Comparison of ENCODE assay signal across 16 cellular contexts in genomic region chr13:31880849-31881494, GRCh38.
DNase-seq lines count a peak whose midpoint lies in the region; ATAC-seq, FAIRE-seq and TF ChIP-seq lines count a peak whose summit lies in the region.
"Had no signal": no experiment of that assay in that cellular context is flagged by ENCODE, and none has a peak within 500 bp of the region (broad histone marks: within the 10 kb centered on the region; RNA-seq: fewer than 3 reads in every experiment).

No MANE protein-coding gene starts in this region.

- H2AFZ ChIP-seq in MM.1S (ENCODE audit: low read length) (no peak overlapping the region), PC-3 (ENCODE audit: low read length) (no peak overlapping the region)

- intact Hi-C loops in PC-3 (cut with micrococcal nuclease), result no loop called here

- TF ChIP-seq CTCF in MM.1S (IDR thresholded peaks at IDR 0.05; ENCODE audit: low read length), result no peak
- no peak for TF ChIP-seq CTCF in fibroblast of the aortic adventitia (IDR thresholded peaks at IDR 0.05; ENCODE audit: insufficient read depth, low read length)
- TF ChIP-seq CTCF in PC-3 (conservative IDR thresholded peaks at IDR 0.05; ENCODE audit: low read depth, low read length), result no peak

- peaks cover 33% of the 10 kb centered on the region for H3K4me1 ChIP-seq in BLaER1
- H3K4me1 ChIP-seq in MM.1S (ENCODE audit: low read length), result 0 out of 2 replicates have a peak, but pooled peaks cover 11% of the 10 kb centered on the region
- H3K4me1 ChIP-seq in PC-3 (ENCODE audit: insufficient read depth, low read length), result no peaks in the 10 kb centered on the region
- H3K4me1 ChIP-seq: pancreas had no signal

- H3K9ac ChIP-seq in BLaER1, result no peak overlapping the region
- no peak overlapping the region for H3K9ac ChIP-seq in MM.1S (ENCODE audit: low read length)
- no peak overlapping the region for H3K9ac ChIP-seq in PC-3 (ENCODE audit: low read length)

- DNase-seq in MM.1S, result peak; percentile 16
- DNase-seq in fibroblast of the aortic adventitia (ENCODE audit: low read depth), result peak; percentile 23
- no peak for DNase-seq in HTR-8/SVneo (ENCODE audit: insufficient read length, low spot score)
- no peak for DNase-seq in HK-2 (ENCODE audit: unreplicated experiment)
- no peak for DNase-seq in PC-3
- DNase-seq: activated CD4-positive, alpha-beta T cell treated with anti-CD3 and anti-CD28 coated beads for 4 hours; activated T-cell treated with anti-CD3 and anti-CD28 coated beads, Interleukin-2, amount 50 U/mL, for 48 hours; GOT3; NCI-H1105 treated with DMSO at 0.1 percent for 48 hours; NCI-H226; pancreas; upper lobe of left lung had no signal

- no peaks in the 10 kb centered on the region for H3K27me3 ChIP-seq in BLaER1
- no peaks in the 10 kb centered on the region for H3K27me3 ChIP-seq in MM.1S (replicated peaks; ENCODE audit: insufficient read depth, low read length)
- peaks cover 22% of the 10 kb centered on the region; the same call in 1 of the 2 replicates for H3K27me3 ChIP-seq in PC-3 (ENCODE audit: low read length)
- H3K27me3 ChIP-seq: gastroesophageal sphincter, pancreas, upper lobe of left lung had no signal

- FAIRE-seq in HTR-8/SVneo (lab: Jason Lieb, UNC), result no peak
- FAIRE-seq: pancreas had no signal

- H3F3A ChIP-seq in MM.1S (ENCODE audit: insufficient read depth, low read length) (0 out of 2 replicates have a peak, but pooled peaks cover 3% of the 10 kb centered on the region), PC-3 (ENCODE audit: low read length, unreplicated experiment) (no peaks in the 10 kb centered on the region)

- no peaks in the 10 kb centered on the region for H3K9me2 ChIP-seq in MM.1S (replicated peaks; ENCODE audit: insufficient read depth, low read length)
- no peaks in the 10 kb centered on the region for H3K9me2 ChIP-seq in PC-3 (replicated peaks; ENCODE audit: low read length)

- H4K20me1 ChIP-seq in BLaER1 (no peaks in the 10 kb centered on the region), MM.1S (ENCODE audit: insufficient read depth, low read length) (no peaks in the 10 kb centered on the region), PC-3 (ENCODE audit: low read length) (no peaks in the 10 kb centered on the region)

- H3K4me3 ChIP-seq in BLaER1 (no peak overlapping the region), MM.1S (ENCODE audit: low read length) (no peak overlapping the region), fibroblast of the aortic adventitia (ENCODE audit: low read depth, low read length) (no peak overlapping the region), PC-3 (ENCODE audit: low read length) (no peak overlapping the region)
- H3K4me3 ChIP-seq: gastroesophageal sphincter, pancreas, upper lobe of left lung had no signal

- POLR2A ChIA-PET in PC-3 (lab: Charles Lee; ENCODE audit: unreplicated experiment), result no interaction called here

- CTCF ChIA-PET in PC-3 (lab: Charles Lee), result no interaction called here

- H3K36me3 ChIP-seq in BLaER1, result no peaks in the 10 kb centered on the region
- no peaks in the 10 kb centered on the region for H3K36me3 ChIP-seq in MM.1S (replicated peaks; ENCODE audit: insufficient read depth, low read length)
- no peaks in the 10 kb centered on the region for H3K36me3 ChIP-seq in PC-3 (ENCODE audit: low read depth, low read length)
- H3K36me3 ChIP-seq: gastroesophageal sphincter, pancreas, upper lobe of left lung had no signal

- no peaks in the 10 kb centered on the region for H3K9me3 ChIP-seq in BLaER1
- no peaks in the 10 kb centered on the region for H3K9me3 ChIP-seq in MM.1S (replicated peaks; ENCODE audit: insufficient read depth, low read length)
- no peaks in the 10 kb centered on the region for H3K9me3 ChIP-seq in PC-3 (ENCODE audit: low read length)
- H3K9me3 ChIP-seq: gastroesophageal sphincter, pancreas, upper lobe of left lung had no signal

- H3K27ac ChIP-seq in BLaER1, result no peak overlapping the region
- H3K27ac ChIP-seq in MM.1S (ENCODE audit: low read length), result peak overlapping the region; percentile 23; the same call in 1 of the 2 replicates
- no peak overlapping the region for H3K27ac ChIP-seq in PC-3 (ENCODE audit: low read length)
- H3K27ac ChIP-seq: gastroesophageal sphincter, pancreas, upper lobe of left lung had no signal

- ATAC-seq in GM19452 (IDR thresholded peaks at IDR 0.05; ENCODE audit: unreplicated experiment), result peak; percentile 51
- no peak for ATAC-seq in HG02852 (IDR thresholded peaks at IDR 0.05; ENCODE audit: unreplicated experiment)
- ATAC-seq in PC-3, result no peak
- ATAC-seq: gastroesophageal sphincter, pancreas had no signal

- no TSS peak for BruUV-seq in PC-3 (replicated peaks; lab: Mats Ljungman, UMichigan)

- H3K79me2 ChIP-seq in MM.1S (ENCODE audit: low read length), result no peaks in the 10 kb centered on the region
- H3K79me2 ChIP-seq in PC-3 (ENCODE audit: low read length), result no peaks in the 10 kb centered on the region

- H3K4me2 ChIP-seq in BLaER1 (peak overlapping the region; percentile 66; the same call in 1 of the 2 replicates), MM.1S (ENCODE audit: low read depth, low read length) (peak overlapping the region; percentile 45), PC-3 (ENCODE audit: low read length) (no peak overlapping the region)

Comparison
In these comparisons a context has a peak if more than half of its experiments do, and no peak if none do; other contexts are left out.
1. DNase-seq: peak in MM.1S (single experiment) and fibroblast of the aortic adventitia (single experiment); none in HTR-8/SVneo (single experiment), HK-2 (single experiment) and PC-3 (single experiment).